20 cellular contexts compared by ENCODE assay signal in genomic region chr14:40096968-40097367, GRCh38.
A peak's percentile ranks its signal among the peaks of the same experiment; 100 is the strongest.
DNase-seq lines count a peak whose midpoint lies in the region; ATAC-seq, FAIRE-seq and TF ChIP-seq lines count a peak whose summit lies in the region.
"Had no signal": no experiment of that assay in that cellular context is flagged by ENCODE, and none has a peak within 500 bp of the region (broad histone marks: within the 10 kb centered on the region; RNA-seq: fewer than 3 reads in every experiment).

No MANE protein-coding gene starts in this region.

- TF ChIP-seq RAD21 in A549 (conservative IDR thresholded peaks at IDR 0.05 in 1 of 2, IDR thresholded peaks at IDR 0.05 in 1 of 2): no peak
- no peak for TF ChIP-seq RAD21 in K562 (CRISPR knock-in tag; conservative IDR thresholded peaks at IDR 0.05 in 1 of 2, IDR thresholded peaks at IDR 0.05 in 1 of 2)

- no TSS peak for BruUV-seq in K562 (replicated peaks; lab: Mats Ljungman, UMichigan)

- TF ChIP-seq POLR2A in A549 (IDR thresholded peaks at IDR 0.05; ENCODE audit: low read length): no peak
- no peak for TF ChIP-seq POLR2A in K562 (conservative IDR thresholded peaks at IDR 0.05)

- no peak overlapping the region for H2AFZ ChIP-seq in GM23338
- H2AFZ ChIP-seq in K562 (ENCODE audit: low read depth, low read length): no peak overlapping the region

- H3K4me1 ChIP-seq in A549 (no peaks in the 10 kb centered on the region), GM23338 (ENCODE audit: insufficient read depth) (no peaks in the 10 kb centered on the region), K562 (replicated peaks in 1 of 2; ENCODE audit: control insufficient read depth in 2 of 2, insufficient read depth in 2 of 2, low read length in 2 of 2) (no peaks in the 10 kb centered on the region)
- H3K4me1 ChIP-seq: BLaER1, Caco-2 had no signal

- H3K27ac ChIP-seq in A549: no peak overlapping the region
- no peak overlapping the region for H3K27ac ChIP-seq in GM23338 (ENCODE audit: low read depth)
- no peak overlapping the region for H3K27ac ChIP-seq in K562 (ENCODE audit: extremely low read depth, low read depth, low read length)
- H3K27ac ChIP-seq: BLaER1, C4-2B had no signal

- H3K27me3 Mint-ChIP-seq in GM23338 (ENCODE audit: insufficient read depth, low read depth, poor library complexity): no peaks in the 10 kb centered on the region
- no peaks in the 10 kb centered on the region for H3K27me3 Mint-ChIP-seq in neural crest cell (ENCODE audit: low read depth)
- H3K27me3 Mint-ChIP-seq: B cell; CD4-positive, CD25-positive, alpha-beta regulatory T cell had no signal

- H3K4me3 Mint-ChIP-seq in GM23338 (no peak overlapping the region), neural crest cell (no peak overlapping the region)
- H3K4me3 Mint-ChIP-seq: B cell; CD4-positive, CD25-positive, alpha-beta regulatory T cell; CD8-positive, alpha-beta T cell; H9; HFFc6 had no signal

- FAIRE-seq in A549 (lab: Jason Lieb, UNC) (no peak), K562 (lab: Jason Lieb, UNC) (no peak)
- FAIRE-seq: GM12891, GM18507 had no signal

- H3K4me1 Mint-ChIP-seq in GM23338 (peaks cover 13% of the 10 kb centered on the region; the same call in 2 of the 3 replicates), neural crest cell (peaks cover 21% of the 10 kb centered on the region)
- H3K4me1 Mint-ChIP-seq: B cell; CD4-positive, CD25-positive, alpha-beta regulatory T cell had no signal

- H3K4me2 ChIP-seq in A549 (no peak overlapping the region), GM23338 (no peak overlapping the region; the same call in 1 of the 2 replicates), K562 (ENCODE audit: insufficient read depth, low read length) (no peak overlapping the region)
- H3K4me2 ChIP-seq: BLaER1 had no signal

- in situ Hi-C loops in K562 (cut with MboI): no loop called here

- POLR2A ChIA-PET in A549 (lab: Yijun Ruan, JAX) (no interaction called here), K562 (lab: Yijun Ruan, JAX) (no interaction called here)

- no peaks in the 10 kb centered on the region for H3K36me3 ChIP-seq in GM23338 (ENCODE audit: insufficient read depth)
- H3K36me3 ChIP-seq in K562 (ENCODE audit: control insufficient read depth, insufficient read depth, low read length): no peaks in the 10 kb centered on the region
- H3K36me3 ChIP-seq: BLaER1 had no signal

- H3K9ac ChIP-seq in K562 (ENCODE audit: insufficient read depth in 1 of 2, low read depth in 2 of 2, low read length in 2 of 2): no peak overlapping the region
- H3K9ac ChIP-seq: BLaER1 had no signal

- H3K36me3 Mint-ChIP-seq in GM23338 (ENCODE audit: low read depth): no peaks in the 10 kb centered on the region
- no peaks in the 10 kb centered on the region for H3K36me3 Mint-ChIP-seq in neural crest cell (ENCODE audit: low read depth)
- H3K36me3 Mint-ChIP-seq: CD4-positive, CD25-positive, alpha-beta regulatory T cell; CD8-positive, alpha-beta T cell had no signal

- no peaks in the 10 kb centered on the region for H3K9me2 ChIP-seq in GM23338 (ENCODE audit: insufficient read depth)

- CTCF ChIA-PET in A549 (lab: Yijun Ruan, JAX): interaction anchor here (0.6 kb wide), 1 partner anchor 12 kb away, joined by 3 read pairs; no protein-coding TSS in a partner anchor
- CTCF ChIA-PET in K562 (lab: Yijun Ruan, JAX; ENCODE audit: low intra/inter-chr PET ratio): no interaction called here

- H3K27ac Mint-ChIP-seq in GM23338 (peak overlapping the region; percentile 87), neural crest cell (ENCODE audit: unreplicated experiment) (peak overlapping the region; percentile 91)
- H3K27ac Mint-ChIP-seq: B cell; CD4-positive, CD25-positive, alpha-beta regulatory T cell; CD8-positive, alpha-beta T cell; HFFc6 had no signal

- intact Hi-C loops in K562 (cut with micrococcal nuclease): no loop called here

- DNase-seq in A549 (ENCODE audit: low read depth in 1 of 2, low spot score in 1 of 2) (no peak), GM23338 (ENCODE audit: low spot score) (no peak), K562 (ENCODE audit: extremely low read depth in 1 of 4, low spot score in 3 of 4) (no peak), neural crest cell (ENCODE audit: low read depth, low spot score) (no peak), NCI-H146 (lab: John Stamatoyannopoulos, UW) (no peak)
- DNase-seq: Caco-2; CD4-positive, CD25-positive, alpha-beta regulatory T cell; CD8-positive, alpha-beta T cell; DMS153; DMS79 treated with DMSO at 0.1 percent for 48 hours; GF-D8; H9; HFFc6 had no signal

- no peaks in the 10 kb centered on the region for H3K9me1 ChIP-seq in K562 (ENCODE audit: control insufficient read depth, insufficient read depth, low read length)

- no peaks in the 10 kb centered on the region for H3F3A ChIP-seq in GM23338 (replicated peaks; ENCODE audit: low read depth)

- ATAC-seq in A549: no peak
- ATAC-seq in GM23338: no peak
- no peak for ATAC-seq in K562
- no peak for ATAC-seq in HG03521 (IDR thresholded peaks at IDR 0.05; ENCODE audit: unreplicated experiment)
- ATAC-seq: CD8-positive, alpha-beta T cell; HCT116 had no signal

- TF ChIP-seq CTCF in A549 (IDR thresholded peaks at IDR 0.05): no peak
- TF ChIP-seq CTCF in GM23338 (conservative IDR thresholded peaks at IDR 0.05; ENCODE audit: low read depth in 2 of 2): no peak
- TF ChIP-seq CTCF in K562 (IDR thresholded peaks at IDR 0.05 in 2 of 3, conservative IDR thresholded peaks at IDR 0.05 in 1 of 3; ENCODE audit: insufficient read depth in 2 of 3, low read depth in 1 of 3, low read length in 3 of 3): no peak
- no peak for TF ChIP-seq CTCF in neural crest cell (conservative IDR thresholded peaks at IDR 0.05)

- TF ChIP-seq EP300 in A549 (IDR thresholded peaks at IDR 0.05): no peak
- no peak for TF ChIP-seq EP300 in K562 (IDR thresholded peaks at IDR 0.05; ENCODE audit: low read length)

- H3K27me3 ChIP-seq in GM23338 (ENCODE audit: insufficient read depth) (no peaks in the 10 kb centered on the region), K562 (ENCODE audit: control insufficient read depth in 2 of 2, insufficient read depth in 2 of 2, low read length in 2 of 2) (no peaks in the 10 kb centered on the region)
- H3K27me3 ChIP-seq: BLaER1 had no signal

- no peak overlapping the region for H3K4me3 ChIP-seq in A549
- no peak overlapping the region for H3K4me3 ChIP-seq in GM23338
- H3K4me3 ChIP-seq in K562: no peak overlapping the region
- H3K4me3 ChIP-seq: BLaER1 had no signal

- no peaks in the 10 kb centered on the region for H3K79me2 ChIP-seq in GM23338 (replicated peaks; ENCODE audit: insufficient read depth)
- H3K79me2 ChIP-seq in K562 (ENCODE audit: control insufficient read depth, insufficient read depth, low read length): no peaks in the 10 kb centered on the region

- H4K20me1 ChIP-seq in GM23338 (replicated peaks; ENCODE audit: insufficient read depth): no peaks in the 10 kb centered on the region
- H4K20me1 ChIP-seq in K562 (replicated peaks; ENCODE audit: control insufficient read depth, insufficient read depth, low read length): no peaks in the 10 kb centered on the region
- H4K20me1 ChIP-seq: BLaER1 had no signal

- H3K9me3 Mint-ChIP-seq in GM23338 (no peaks in the 10 kb centered on the region), neural crest cell (no peaks in the 10 kb centered on the region)
- H3K9me3 Mint-ChIP-seq: CD8-positive, alpha-beta T cell; H9 had no signal

- no peaks in the 10 kb centered on the region; the same call in 2 of the 3 replicates for H3K9me3 ChIP-seq in A549
- no peaks in the 10 kb centered on the region for H3K9me3 ChIP-seq in K562 (replicated peaks; ENCODE audit: control insufficient read depth, insufficient read depth, low read depth, low read length)
- H3K9me3 ChIP-seq: BLaER1, Caco-2 had no signal

TF ChIP-seq in A549, 52 proteins besides CTCF, POLR2A, EP300 and RAD21 (continues in another document):
- TF ChIP-seq ATOH8 (CRISPR knock-in tag; IDR thresholded peaks at IDR 0.05; ENCODE audit: low read depth): no peak
- TF ChIP-seq NFE2L2 (conservative IDR thresholded peaks at IDR 0.05; ENCODE audit: low read length): peak; percentile 63
- TF ChIP-seq HES2 (IDR thresholded peaks at IDR 0.05): no peak

TF ChIP-seq in GM23338, 12 proteins besides CTCF, POLR2A, EP300 and RAD21 (continues in another document):
- TF ChIP-seq STAT1 (IDR thresholded peaks at IDR 0.05; ENCODE audit: unreplicated experiment): no peak

TF ChIP-seq in K562, 482 proteins besides CTCF, POLR2A, EP300 and RAD21:
- TF ChIP-seq ZNF431 (CRISPR knock-in tag; IDR thresholded peaks at IDR 0.05) (no peak), MAFG (tag; conservative IDR thresholded peaks at IDR 0.05) (peak; percentile 30; the same call in 1 of the 2 replicates)

Comparison
In these comparisons a context has a peak if more than half of its experiments do, and no peak if none do; other contexts are left out.
1. Of the 35 proteins assayed by ChIP-seq in both K562 and A549: peak only in K562: none; only in A549: MAFK; in both: none; in neither: 34.